In the genomic region with DNA sequence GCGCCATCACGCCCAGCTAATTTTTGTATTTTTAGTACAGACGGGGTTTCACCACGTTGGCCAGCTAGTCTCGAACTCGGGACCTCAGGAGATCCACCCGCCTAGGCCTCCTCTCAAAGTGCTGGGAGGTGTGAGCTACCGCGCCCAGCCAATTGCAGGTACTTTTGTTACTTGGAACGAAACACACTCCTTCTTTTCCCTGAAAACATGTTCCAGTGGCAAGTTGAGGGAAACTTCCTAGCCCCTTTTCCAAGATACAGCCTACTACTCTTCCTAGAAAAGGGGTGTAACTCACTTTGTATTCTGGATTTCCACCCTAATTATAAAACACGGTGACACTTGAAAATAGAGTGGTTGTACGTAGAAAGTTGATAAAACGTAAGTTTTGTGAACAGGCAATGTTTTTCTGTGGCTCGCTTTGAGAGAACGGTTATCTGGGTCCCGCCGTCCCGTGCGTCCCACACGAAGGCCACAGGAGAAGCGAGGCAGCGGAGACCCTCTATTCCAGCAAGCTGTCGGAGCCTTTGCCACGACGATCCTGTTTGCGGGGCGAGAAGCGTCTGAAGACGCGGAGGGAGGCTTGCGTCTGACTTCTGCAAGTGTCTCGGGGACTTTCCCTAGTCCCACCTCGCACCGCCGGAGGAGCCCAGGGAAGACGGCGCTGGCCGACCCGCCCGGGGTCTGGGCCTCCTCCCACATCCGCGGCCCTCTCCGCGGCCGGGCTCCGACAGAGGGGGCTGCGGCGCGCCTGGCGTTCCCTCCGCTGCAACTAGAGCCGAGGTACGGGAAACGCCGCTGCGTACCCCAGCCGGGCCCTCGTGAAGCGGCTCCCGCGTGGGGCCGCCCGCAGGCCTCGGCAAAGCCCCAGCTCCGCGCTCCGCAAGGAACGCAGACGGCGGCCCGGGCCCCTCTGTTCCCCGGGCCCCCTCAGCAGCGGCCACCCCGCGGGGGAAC, we compare ENCODE assay signal across 8 cellular contexts. TPM values are rescaled to one million over a fixed set of nuclear protein-coding genes. Genes with fewer than 3 reads are reported as not detected.
DNase-seq lines count a peak whose midpoint lies in the region; ATAC-seq and TF ChIP-seq lines count a peak whose summit lies in the region.

No MANE protein-coding gene starts in this region.

- TF ChIP-seq EP300 in neural cell (conservative IDR thresholded peaks at IDR 0.05; ENCODE audit: poor library complexity, severe bottlenecking) (no peak), suprapubic skin (IDR thresholded peaks at IDR 0.05) (no peak)

- H3K27me3 Mint-ChIP-seq in Caco-2 (ENCODE audit: insufficient read depth, unreplicated experiment), result no peaks in the 10 kb centered on the region
- H3K27me3 Mint-ChIP-seq in activated CD4-positive, alpha-beta memory T cell treated with anti-CD3 and anti-CD28 coated beads for 36 hours, result no peaks in the 10 kb centered on the region
- peaks cover 17% of the 10 kb centered on the region for H3K27me3 Mint-ChIP-seq in endothelial cell (ENCODE audit: unreplicated experiment)

- H2AFZ ChIP-seq in neural cell (ENCODE audit: low read depth, low read length), result no peak overlapping the region

- ATAC-seq in GM21447 (IDR thresholded peaks at IDR 0.05; ENCODE audit: unreplicated experiment), result peak; percentile 25

- H3K9me3 ChIP-seq in Caco-2 (no peaks in the 10 kb centered on the region), neural cell (ENCODE audit: low read length) (no peaks in the 10 kb centered on the region), suprapubic skin (no peaks in the 10 kb centered on the region)

- no peak for TF ChIP-seq RAD21 in neural cell (conservative IDR thresholded peaks at IDR 0.05)

- no peak for TF ChIP-seq POLR2A in suprapubic skin (IDR thresholded peaks at IDR 0.05)

- peaks cover 6% of the 10 kb centered on the region for H3F3A ChIP-seq in neural cell (ENCODE audit: insufficient read depth, low read length, poor library complexity, severe bottlenecking)

- peak overlapping the region; percentile 68 for H3K9ac ChIP-seq in neural cell (ENCODE audit: low read length)

- H3K4me3 Mint-ChIP-seq in Caco-2 (ENCODE audit: unreplicated experiment) (peak overlapping the region; percentile 86), endothelial cell (ENCODE audit: unreplicated experiment) (peak overlapping the region; percentile 96)
- H3K4me3 Mint-ChIP-seq in activated CD4-positive, alpha-beta memory T cell treated with anti-CD3 and anti-CD28 coated beads for 36 hours, result peak overlapping the region; percentile 93

- H3K4me3 ChIP-seq in Caco-2 (ENCODE audit: low read depth, low read length) (peak overlapping the region; percentile 70), neural cell (ENCODE audit: low read length) (peak overlapping the region; percentile 93), suprapubic skin (peak overlapping the region; percentile 85)

- H3K27me3 ChIP-seq in Caco-2 (replicated peaks; ENCODE audit: control insufficient read depth, insufficient read depth, low read length), result no peaks in the 10 kb centered on the region
- H3K27me3 ChIP-seq in neural cell (ENCODE audit: insufficient read depth, low read depth, low read length), result no peaks in the 10 kb centered on the region
- H3K27me3 ChIP-seq in suprapubic skin, result no peaks in the 10 kb centered on the region

- POLR2A ChIA-PET in Caco-2 (lab: Charles Lee), result interaction anchor here (0.5 to 1.2 kb wide), 6 partner anchors 9 to 903 kb away, joined by 3 to 5 read pairs (median 4); partner anchors contain the start of genes AHNAK2 and ZBTB42
- POLR2A ChIA-PET in activated CD4-positive, alpha-beta memory T cell treated with anti-CD3 and anti-CD28 coated beads for 36 hours (lab: Charles Lee), result interaction anchor here (0.7 to 3.9 kb wide), 10 partner anchors 12 to 50 kb away, joined by 3 to 18 read pairs (median 5); partner anchors contain the start of genes CLBA1 and GPR132

- H3K4me2 ChIP-seq in neural cell (ENCODE audit: low read length), result peak overlapping the region; percentile 80

- H3K9me3 Mint-ChIP-seq in Caco-2 (ENCODE audit: unreplicated experiment) (no peaks in the 10 kb centered on the region), endothelial cell (ENCODE audit: unreplicated experiment) (peaks cover 4% of the 10 kb centered on the region)
- H3K9me3 Mint-ChIP-seq in activated CD4-positive, alpha-beta memory T cell treated with anti-CD3 and anti-CD28 coated beads for 36 hours, result no peaks in the 10 kb centered on the region

- no peaks in the 10 kb centered on the region for H4K20me1 ChIP-seq in neural cell (ENCODE audit: insufficient read depth)

- H3K79me2 ChIP-seq in neural cell (replicated peaks; ENCODE audit: insufficient read depth, low read length), result peaks cover 44% of the 10 kb centered on the region

- CTCF ChIA-PET in Caco-2 (lab: Charles Lee), result interaction anchor here (0.6 to 1.1 kb wide), 7 partner anchors 14 to 126 kb away, joined by 3 to 9 read pairs (median 5); no protein-coding TSS in a partner anchor
- CTCF ChIA-PET in activated CD4-positive, alpha-beta memory T cell treated with anti-CD3 and anti-CD28 coated beads for 36 hours (lab: Charles Lee), result interaction anchor here (0.7 to 10.2 kb wide), 7 partner anchors 14 to 120 kb away, joined by 3 to 75 read pairs (median 4); no protein-coding TSS in a partner anchor

- BruUV-seq in Caco-2 (replicated peaks; lab: Mats Ljungman, UMichigan), result TSS peak; percentile 59

- H3K4me1 Mint-ChIP-seq in Caco-2 (ENCODE audit: low read depth, unreplicated experiment) (peaks cover 11% of the 10 kb centered on the region), endothelial cell (ENCODE audit: unreplicated experiment) (peaks cover 45% of the 10 kb centered on the region)
- H3K4me1 Mint-ChIP-seq in activated CD4-positive, alpha-beta memory T cell treated with anti-CD3 and anti-CD28 coated beads for 36 hours (ENCODE audit: low read depth), result peaks cover 72% of the 10 kb centered on the region

- H3K27ac Mint-ChIP-seq in Caco-2 (ENCODE audit: unreplicated experiment) (peak overlapping the region; percentile 48), endothelial cell (ENCODE audit: unreplicated experiment) (peak overlapping the region; percentile 86)
- peak overlapping the region; percentile 88 for H3K27ac Mint-ChIP-seq in activated CD4-positive, alpha-beta memory T cell treated with anti-CD3 and anti-CD28 coated beads for 36 hours

- intact Hi-C loops in Caco-2 (cut with micrococcal nuclease; ENCODE audit: unreplicated experiment), result no loop called here
- intact Hi-C loops in activated CD4-positive, alpha-beta memory T cell treated with anti-CD3 and anti-CD28 coated beads for 36 hours (cut with micrococcal nuclease), result loop anchor here (2.0 kb wide), 4 partner anchors 15 to 471 kb away; partner anchors contain the start of genes AHNAK2, BRF1 and TEDC1

- 7% methylated on average over 25 of the region's 75 CpGs for WGBS in suprapubic skin

- H3K36me3 ChIP-seq in Caco-2 (ENCODE audit: control insufficient read depth, insufficient read depth, low read length) (no peaks in the 10 kb centered on the region), neural cell (ENCODE audit: insufficient read depth, low read length) (no peaks in the 10 kb centered on the region), suprapubic skin (no peaks in the 10 kb centered on the region)

- peaks cover 38% of the 10 kb centered on the region for H3K36me3 Mint-ChIP-seq in Caco-2 (ENCODE audit: insufficient read depth, unreplicated experiment)
- peaks cover 39% of the 10 kb centered on the region for H3K36me3 Mint-ChIP-seq in activated CD4-positive, alpha-beta memory T cell treated with anti-CD3 and anti-CD28 coated beads for 36 hours
- H3K36me3 Mint-ChIP-seq in endothelial cell (ENCODE audit: low read depth, unreplicated experiment), result peaks cover 30% of the 10 kb centered on the region

- no peaks in the 10 kb centered on the region for H3K9me2 ChIP-seq in neural cell (ENCODE audit: insufficient read depth, low read length)

- TF ChIP-seq CTCF in Caco-2 (IDR thresholded peaks at IDR 0.05; ENCODE audit: insufficient read depth in 1 of 2, low read depth in 1 of 2, low read length in 1 of 2, severe bottlenecking in 1 of 2, unreplicated experiment in 1 of 2) (no peak), endothelial cell (IDR thresholded peaks at IDR 0.05; ENCODE audit: unreplicated experiment) (peak; percentile 32), neural cell (IDR thresholded peaks at IDR 0.05; ENCODE audit: poor library complexity, severe bottlenecking) (no peak), suprapubic skin (IDR thresholded peaks at IDR 0.05) (no peak)

- H3K4me1 ChIP-seq in Caco-2 (peaks cover 15% of the 10 kb centered on the region), suprapubic skin (peaks cover 55% of the 10 kb centered on the region)

- DNase-seq in Caco-2 (peak in 1 of 2 experiments; percentile 63), KG1 (lab: John Stamatoyannopoulos, UW) (peak; percentile 21), endothelial cell (ENCODE audit: low spot score) (peak; percentile 73), suprapubic skin (ENCODE audit: low spot score in 2 of 2) (no peak), NCI-H2107 treated with DMSO at 0.1 percent for 48 hours (lab: John Stamatoyannopoulos, UW; ENCODE audit: unreplicated experiment) (no peak)
- DNase-seq in activated CD4-positive, alpha-beta memory T cell treated with anti-CD3 and anti-CD28 coated beads for 36 hours, result peak; percentile 72

- peak overlapping the region; percentile 49 for H3K27ac ChIP-seq in neural cell (ENCODE audit: low read length)
- H3K27ac ChIP-seq in suprapubic skin, result peak overlapping the region; percentile 89

RNA-seq across cellular contexts. Expression of gene CDCA4, which starts 0.7 kb away (rescaled TPM):
- total RNA-seq in Caco-2 (2022) (33.4 and 41.4 TPM in 2 replicates), endothelial cell (ENCODE audit: unreplicated experiment) (40.1 TPM), suprapubic skin (10 to 100 TPM; 27.7 to 38.6 (median 35.8) TPM)
- 10 to 100 TPM; 63.4 to 69.1 TPM for total RNA-seq in activated CD4-positive, alpha-beta memory T cell treated with anti-CD3 and anti-CD28 coated beads for 36 hours
- polyA plus RNA-seq in neural cell, result 5.4 and 9.1 TPM in 2 replicates
- polyA minus RNA-seq in neural cell, result 13.6 and 15.7 TPM in 2 replicates

RNA-seq across cellular contexts. Expression of gene CLBA1, which starts 34.5 kb away (rescaled TPM):
- total RNA-seq in Caco-2 (2022), result 3.0 and 3.2 TPM in 2 replicates
- total RNA-seq in activated CD4-positive, alpha-beta memory T cell treated with anti-CD3 and anti-CD28 coated beads for 36 hours, result 1 to 10 TPM in 1 of 2 experiments, under 1 TPM in 1; 0.78 to 1.2 TPM
- 13.5 TPM for total RNA-seq in endothelial cell (ENCODE audit: unreplicated experiment)
- 27.8 and 28.6 TPM in 2 replicates for polyA plus RNA-seq in neural cell
- 14.2 and 23.6 TPM in 2 replicates for polyA minus RNA-seq in neural cell
- total RNA-seq in suprapubic skin, result 10 to 100 TPM in 2 of 4 donors, 1 to 10 TPM in 2; 6.3 to 10.9 (median 9.1) TPM

RNA-seq across cellular contexts. Expression of gene AHNAK2, which starts 42.0 kb away (rescaled TPM):
- total RNA-seq in Caco-2 (2022) (0.77 and 0.81 TPM in 2 replicates), endothelial cell (ENCODE audit: unreplicated experiment) (26.9 TPM), suprapubic skin (100 to 1,000 TPM; 829 to 975 (median 858) TPM)
- under 1 TPM; 0.02 to 0.05 TPM for total RNA-seq in activated CD4-positive, alpha-beta memory T cell treated with anti-CD3 and anti-CD28 coated beads for 36 hours
- 0.82 and 1.4 TPM in 2 replicates for polyA plus RNA-seq in neural cell
- 7.3 and 10.4 TPM in 2 replicates for polyA minus RNA-seq in neural cell

RNA-seq across cellular contexts. Expression of gene GPR132, which starts 45.1 kb away (rescaled TPM):
- total RNA-seq in Caco-2 (2022) (0.19 TPM in 1 of 2 replicates, not detected in the other), endothelial cell (ENCODE audit: unreplicated experiment) (not detected), suprapubic skin (1 to 10 TPM in 2 of 4 donors, under 1 TPM in 2; 0.95 to 2.7 (median 1.3) TPM)
- 10 to 100 TPM; 33.4 to 34.2 TPM for total RNA-seq in activated CD4-positive, alpha-beta memory T cell treated with anti-CD3 and anti-CD28 coated beads for 36 hours
- polyA plus RNA-seq in neural cell, result not detected in 2 replicates
- polyA minus RNA-seq in neural cell, result not detected in 2 replicates

Comparison
In these comparisons a context has a peak if more than half of its experiments do, and no peak if none do; other contexts are left out.
1. DNase-seq: peak in KG1 (single experiment), activated CD4-positive, alpha-beta memory T cell treated with anti-CD3 and anti-CD28 coated beads for 36 hours (single experiment) and endothelial cell (single experiment); none in suprapubic skin (0 of 2) and NCI-H2107 treated with DMSO at 0.1 percent for 48 hours (single experiment).
2. RNA of gene AHNAK2, which starts 42.0 kb away (total RNA-seq): 829 to 975 TPM in suprapubic skin; 26.9 TPM in endothelial cell (single experiment), 0.77 to 0.81 TPM in Caco-2 and 0.02 to 0.05 TPM in activated CD4-positive, alpha-beta memory T cell treated with anti-CD3 and anti-CD28 coated beads for 36 hours; every median in the first group is over 10 times any median in the second.
3. Peak in every context shown above with its lines, with median percentiles within 50 percentile points of each other: H3K4me3 ChIP-seq, H3K27ac Mint-ChIP-seq and H3K4me3 Mint-ChIP-seq.